ENCODE assay signal across 1 cellular context in genomic region chr20:36435799-36436541, GRCh38.
TF ChIP-seq lines count a peak whose summit lies in the region.

No MANE protein-coding gene starts in this region.

TF ChIP-seq in K562, 482 proteins besides CTCF, POLR2A, EP300 and RAD21 (continued from another document):
- no peak for TF ChIP-seq POU5F1 (IDR thresholded peaks at IDR 0.05; ENCODE audit: borderline replicate concordance, low read depth, low read length, partially characterized antibody)
- peak; percentile 77 for TF ChIP-seq CTCFL (IDR thresholded peaks at IDR 0.05; ENCODE audit: borderline replicate concordance, insufficient read depth, low read depth, low read length, poor library complexity, severe bottlenecking)
- TF ChIP-seq, protein P1, sequence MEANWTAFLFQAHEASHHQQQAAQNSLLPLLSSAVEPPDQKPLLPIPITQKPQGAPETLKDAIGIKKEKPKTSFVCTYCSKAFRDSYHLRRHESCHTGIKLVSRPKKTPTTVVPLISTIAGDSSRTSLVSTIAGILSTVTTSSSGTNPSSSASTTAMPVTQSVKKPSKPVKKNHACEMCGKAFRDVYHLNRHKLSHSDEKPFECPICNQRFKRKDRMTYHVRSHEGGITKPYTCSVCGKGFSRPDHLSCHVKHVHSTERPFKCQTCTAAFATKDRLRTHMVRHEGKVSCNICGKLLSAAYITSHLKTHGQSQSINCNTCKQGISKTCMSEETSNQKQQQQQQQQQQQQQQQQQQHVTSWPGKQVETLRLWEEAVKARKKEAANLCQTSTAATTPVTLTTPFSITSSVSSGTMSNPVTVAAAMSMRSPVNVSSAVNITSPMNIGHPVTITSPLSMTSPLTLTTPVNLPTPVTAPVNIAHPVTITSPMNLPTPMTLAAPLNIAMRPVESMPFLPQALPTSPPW (CRISPR knock-in tag; IDR thresholded peaks at IDR 0.05), result no peak
- peak; percentile 76 for TF ChIP-seq ATF7 (IDR thresholded peaks at IDR 0.05)
- no peak for TF ChIP-seq NONO (IDR thresholded peaks at IDR 0.05; ENCODE audit: low read depth in 2 of 2, low read length in 1 of 2)
- no peak for TF ChIP-seq THRAP3 (IDR thresholded peaks at IDR 0.05; ENCODE audit: borderline replicate concordance)
- TF ChIP-seq, protein P2, sequence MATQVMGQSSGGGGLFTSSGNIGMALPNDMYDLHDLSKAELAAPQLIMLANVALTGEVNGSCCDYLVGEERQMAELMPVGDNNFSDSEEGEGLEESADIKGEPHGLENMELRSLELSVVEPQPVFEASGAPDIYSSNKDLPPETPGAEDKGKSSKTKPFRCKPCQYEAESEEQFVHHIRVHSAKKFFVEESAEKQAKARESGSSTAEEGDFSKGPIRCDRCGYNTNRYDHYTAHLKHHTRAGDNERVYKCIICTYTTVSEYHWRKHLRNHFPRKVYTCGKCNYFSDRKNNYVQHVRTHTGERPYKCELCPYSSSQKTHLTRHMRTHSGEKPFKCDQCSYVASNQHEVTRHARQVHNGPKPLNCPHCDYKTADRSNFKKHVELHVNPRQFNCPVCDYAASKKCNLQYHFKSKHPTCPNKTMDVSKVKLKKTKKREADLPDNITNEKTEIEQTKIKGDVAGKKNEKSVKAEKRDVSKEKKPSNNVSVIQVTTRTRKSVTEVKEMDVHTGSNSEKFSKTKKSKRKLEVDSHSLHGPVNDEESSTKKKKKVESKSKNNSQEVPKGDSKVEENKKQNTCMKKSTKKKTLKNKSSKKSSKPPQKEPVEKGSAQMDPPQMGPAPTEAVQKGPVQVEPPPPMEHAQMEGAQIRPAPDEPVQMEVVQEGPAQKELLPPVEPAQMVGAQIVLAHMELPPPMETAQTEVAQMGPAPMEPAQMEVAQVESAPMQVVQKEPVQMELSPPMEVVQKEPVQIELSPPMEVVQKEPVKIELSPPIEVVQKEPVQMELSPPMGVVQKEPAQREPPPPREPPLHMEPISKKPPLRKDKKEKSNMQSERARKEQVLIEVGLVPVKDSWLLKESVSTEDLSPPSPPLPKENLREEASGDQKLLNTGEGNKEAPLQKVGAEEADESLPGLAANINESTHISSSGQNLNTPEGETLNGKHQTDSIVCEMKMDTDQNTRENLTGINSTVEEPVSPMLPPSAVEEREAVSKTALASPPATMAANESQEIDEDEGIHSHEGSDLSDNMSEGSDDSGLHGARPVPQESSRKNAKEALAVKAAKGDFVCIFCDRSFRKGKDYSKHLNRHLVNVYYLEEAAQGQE (CRISPR knock-in tag; IDR thresholded peaks at IDR 0.05; ENCODE audit: low read depth), result no peak
- peak; percentile 85; the same call in 1 of the 2 replicates for TF ChIP-seq MTA3 (IDR thresholded peaks at IDR 0.05; ENCODE audit: borderline replicate concordance)
- no peak for TF ChIP-seq DMBX1 (CRISPR knock-in tag; IDR thresholded peaks at IDR 0.05; ENCODE audit: borderline replicate concordance)
- no peak for TF ChIP-seq ZNF644 (tag; IDR thresholded peaks at IDR 0.05; ENCODE audit: low read depth)
- no peak for TF ChIP-seq RFX1 (IDR thresholded peaks at IDR 0.05)
- TF ChIP-seq E2F3 (CRISPR knock-in tag; IDR thresholded peaks at IDR 0.05), result 0 out of 2 replicates have a peak, but pooled peaks have one; percentile 36
TF ChIP-seq in K562: peak in this region for 50.
